In genomic region chr15:34336947-34337556, GRCh38 we compare ENCODE assay signal across 2 cellular contexts.
TF ChIP-seq lines count a peak whose summit lies in the region.

No MANE protein-coding gene starts in this region.

TF ChIP-seq in GM12891, 5 proteins besides CTCF, POLR2A, EP300 and RAD21:
- TF ChIP-seq POU2F2 (IDR thresholded peaks at IDR 0.05; ENCODE audit: low read depth, low read length), result peak; percentile 85
- TF ChIP-seq SPI1 (IDR thresholded peaks at IDR 0.05; ENCODE audit: low read depth, low read length), result no peak
- peak; percentile 36; the same call in 1 of the 2 replicates for TF ChIP-seq POLR2AphosphoS5 (IDR thresholded peaks at IDR 0.05; ENCODE audit: low read depth, low read length)
- TF ChIP-seq TAF1 (IDR thresholded peaks at IDR 0.05; ENCODE audit: low read depth, low read length), result 0 out of 2 replicates have a peak, but pooled peaks have one; percentile 36
- no peak for TF ChIP-seq PAX5 (IDR thresholded peaks at IDR 0.05; ENCODE audit: insufficient read depth, low read length, severe bottlenecking)

TF ChIP-seq in HepG2, 621 proteins besides CTCF, POLR2A, EP300 and RAD21 (continues in another document):
- TF ChIP-seq SAFB2 (CRISPR knock-in tag; IDR thresholded peaks at IDR 0.05; ENCODE audit: borderline replicate concordance, low read depth) (0 out of 2 replicates have a peak, but pooled peaks have one; percentile 9), ZNF24 (IDR thresholded peaks at IDR 0.05) (no peak), ZNF280B (CRISPR knock-in tag; IDR thresholded peaks at IDR 0.05; ENCODE audit: borderline replicate concordance) (peak; percentile 65; the same call in 1 of the 2 replicates), STAT5B (CRISPR knock-in tag; IDR thresholded peaks at IDR 0.05) (no peak), GABPB1 (CRISPR knock-in tag; IDR thresholded peaks at IDR 0.05) (no peak), ZBTB40 (IDR thresholded peaks at IDR 0.05) (no peak), ZBTB40 (CRISPR knock-in tag; IDR thresholded peaks at IDR 0.05) (0 out of 2 replicates have a peak, but pooled peaks have one; percentile 8), DDIT3 (CRISPR knock-in tag; IDR thresholded peaks at IDR 0.05) (no peak), ZNF142 (CRISPR knock-in tag; IDR thresholded peaks at IDR 0.05) (no peak), ELK4 (CRISPR knock-in tag; IDR thresholded peaks at IDR 0.05; ENCODE audit: borderline replicate concordance) (no peak), ARNTL (CRISPR knock-in tag; IDR thresholded peaks at IDR 0.05) (no peak), HNF1B (CRISPR knock-in tag; IDR thresholded peaks at IDR 0.05) (0 out of 2 replicates have a peak, but pooled peaks have one; percentile 13), ZNF678 (CRISPR knock-in tag; IDR thresholded peaks at IDR 0.05) (no peak), ZBTB4 (CRISPR knock-in tag; IDR thresholded peaks at IDR 0.05; ENCODE audit: borderline replicate concordance) (no peak), ZNF7 (CRISPR knock-in tag; IDR thresholded peaks at IDR 0.05) (no peak), ZNF160 (CRISPR knock-in tag; IDR thresholded peaks at IDR 0.05) (no peak), E2F1 (CRISPR knock-in tag; IDR thresholded peaks at IDR 0.05) (no peak), MATR3 (CRISPR knock-in tag; IDR thresholded peaks at IDR 0.05) (no peak), NCOR1 (IDR thresholded peaks at IDR 0.05; ENCODE audit: borderline replicate concordance, low read length) (no peak), ZNF430 (CRISPR knock-in tag; IDR thresholded peaks at IDR 0.05) (0 out of 2 replicates have a peak, but pooled peaks have one; percentile 9)
